In genomic region chr17:33945641-33946546, GRCh38 we compare ENCODE assay signal across 18 cellular contexts.
"Had no signal": no experiment of that assay in that cellular context is flagged by ENCODE, and none has a peak within 500 bp of the region (broad histone marks: within the 10 kb centered on the region; RNA-seq: fewer than 3 reads in every experiment).

No MANE protein-coding gene starts in this region.

- H3K4me3 ChIP-seq: hepatocyte, lower lobe of right lung, thyroid gland had no signal

- H3K9me3 ChIP-seq: lower lobe of right lung, thyroid gland had no signal

- H3K4me3 Mint-ChIP-seq: activated CD8-positive, alpha-beta T cell treated with anti-CD3 and anti-CD28 coated beads, Interleukin-2, amount 10 ng/mL, durations not matched to agents 7 days and 5 days; activated naive CD4-positive, alpha-beta T cell treated with anti-CD3 and anti-CD28 coated beads for 36 hours; activated T-cell treated with anti-CD3 and anti-CD28 coated beads, Interleukin-2, amount 50 U/mL, for 24 hours; brain; natural killer cell treated with Interleukin-12 subunit alpha and Interleukin-12 subunit beta and Interleukin-15 and Interleukin-18, amount 100 ng/mL, for 72 hours had no signal

- H3K27me3 ChIP-seq: foreskin keratinocyte, hepatocyte, thyroid gland had no signal

- H3K27ac Mint-ChIP-seq: activated CD8-positive, alpha-beta T cell treated with anti-CD3 and anti-CD28 coated beads, Interleukin-2, amount 10 ng/mL, durations not matched to agents 7 days and 5 days; activated naive CD4-positive, alpha-beta T cell treated with anti-CD3 and anti-CD28 coated beads for 36 hours; activated T-cell treated with anti-CD3 and anti-CD28 coated beads, Interleukin-2, amount 50 U/mL, for 24 hours; brain; natural killer cell treated with Interleukin-12 subunit alpha and Interleukin-12 subunit beta and Interleukin-15 and Interleukin-18, amount 100 ng/mL, for 72 hours had no signal

- ATAC-seq: activated CD8-positive, alpha-beta T cell treated with anti-CD3 and anti-CD28 coated beads, Interleukin-2, amount 10 ng/mL, durations not matched to agents 7 days and 5 days; foreskin keratinocyte; left colon; lower lobe of right lung; natural killer cell treated with Interleukin-12 subunit alpha and Interleukin-12 subunit beta and Interleukin-15 and Interleukin-18, amount 100 ng/mL, for 72 hours had no signal

- H3K36me3 Mint-ChIP-seq: brain; natural killer cell treated with Interleukin-12 subunit alpha and Interleukin-12 subunit beta and Interleukin-15 and Interleukin-18, amount 100 ng/mL, for 72 hours had no signal

- H3K9me3 Mint-ChIP-seq: activated naive CD4-positive, alpha-beta T cell treated with anti-CD3 and anti-CD28 coated beads for 36 hours; activated T-cell treated with anti-CD3 and anti-CD28 coated beads, Interleukin-2, amount 50 U/mL, for 24 hours; brain; natural killer cell treated with Interleukin-12 subunit alpha and Interleukin-12 subunit beta and Interleukin-15 and Interleukin-18, amount 100 ng/mL, for 72 hours had no signal

- H3K79me2 ChIP-seq: hepatocyte had no signal

- H3K4me2 ChIP-seq: hepatocyte had no signal

- H2AFZ ChIP-seq: hepatocyte had no signal

- H3K27ac ChIP-seq: epithelial cell of prostate, foreskin keratinocyte, hepatocyte, lower lobe of right lung, thyroid gland had no signal

- H3K36me3 ChIP-seq: lower lobe of right lung, thyroid gland had no signal

- DNase-seq: activated CD4-positive, alpha-beta T cell treated with anti-CD3 and anti-CD28 coated beads for 48 hours; activated CD4-positive, CD25-positive, alpha-beta regulatory T cell; activated CD8-positive, alpha-beta T cell treated with anti-CD3 and anti-CD28 coated beads, Interleukin-2, amount 10 ng/mL, durations not matched to agents 7 days and 5 days; activated naive CD4-positive, alpha-beta T cell treated with anti-CD3 and anti-CD28 coated beads for 36 hours; activated T-cell treated with anti-CD3 and anti-CD28 coated beads, Interleukin-2, amount 50 U/mL, for 24 hours; caudate nucleus; foreskin keratinocyte; left colon; lower lobe of right lung; nucleus accumbens; stimulated activated CD4-positive, alpha-beta T cell treated with anti-CD3 and anti-CD28 coated beads, Interleukin-12 subunit alpha, Interleukin-12 subunit beta, amount 100 ng/mL, for 4 hours; stimulated activated CD4-positive, alpha-beta T cell treated with anti-CD3 and anti-CD28 coated beads, Interleukin-1b, Interleukin-23, amount 100 ng/mL, for 48 hours; stimulated activated naive CD4-positive, alpha-beta T cell treated with Interleukin-2 at 50 U/mL for 16 hours; thyroid gland had no signal

- H3K4me1 ChIP-seq: foreskin keratinocyte, lower lobe of right lung, thyroid gland had no signal
